8 cellular contexts compared by ENCODE assay signal in genomic region chr6:37698264-37699137, GRCh38.
DNase-seq lines count a peak whose midpoint lies in the region; ATAC-seq and TF ChIP-seq lines count a peak whose summit lies in the region.

No MANE protein-coding gene starts in this region.

- no peak for ATAC-seq in HG03159 (IDR thresholded peaks at IDR 0.05; ENCODE audit: unreplicated experiment)

- H3K4me2 ChIP-seq in Loucy (ENCODE audit: low read depth, low read length, poor library complexity, severe bottlenecking) = peak overlapping the region; percentile 83

- H3K36me3 ChIP-seq in Loucy (ENCODE audit: insufficient read depth, low read length) = no peaks in the 10 kb centered on the region

- no peaks in the 10 kb centered on the region for H3K9me2 ChIP-seq in Loucy (replicated peaks; ENCODE audit: low read depth, low read length)

- H3F3A ChIP-seq in Loucy (ENCODE audit: low read depth) = 0 out of 2 replicates have a peak, but pooled peaks cover 5% of the 10 kb centered on the region

- peak overlapping the region; percentile 71 for H3K9ac ChIP-seq in Loucy (ENCODE audit: low read depth, low read length, poor library complexity, severe bottlenecking)

- peaks cover 22% of the 10 kb centered on the region for H3K4me1 ChIP-seq in Loucy (ENCODE audit: insufficient read depth, low read length, poor library complexity, severe bottlenecking)

- H3K4me3 ChIP-seq in Loucy (ENCODE audit: low read length, poor library complexity, severe bottlenecking) = peak overlapping the region; percentile 77

- H4K20me1 ChIP-seq in Loucy (ENCODE audit: insufficient read depth, low read length, poor library complexity, severe bottlenecking) = peaks cover 16% of the 10 kb centered on the region

- H3K27me3 ChIP-seq in Loucy (ENCODE audit: insufficient read depth, low read length, poor library complexity, severe bottlenecking) = peaks cover 19% of the 10 kb centered on the region

- TF ChIP-seq CTCF in Loucy (conservative IDR thresholded peaks at IDR 0.05; ENCODE audit: low read length) = peak; percentile 19

- no peaks in the 10 kb centered on the region for H3K79me2 ChIP-seq in Loucy (ENCODE audit: insufficient read depth, low read length)

- H2AFZ ChIP-seq in Loucy (ENCODE audit: low read length) = peak overlapping the region; percentile 85

- no peaks in the 10 kb centered on the region for H3K9me3 ChIP-seq in Loucy (ENCODE audit: insufficient read depth, low read depth, low read length)

- peak; percentile 71 for DNase-seq in ELR (ENCODE audit: low read depth)
- DNase-seq in UCSD-AML1 (lab: John Stamatoyannopoulos, UW; ENCODE audit: unreplicated experiment) = peak; percentile 57
- peak; percentile 55 for DNase-seq in central memory CD4-positive, alpha-beta T cell
- peak; percentile 57 for DNase-seq in kidney tubule cell (ENCODE audit: low spot score)
- peak; percentile 33 to 49 for DNase-seq in stimulated activated CD4-positive, alpha-beta T cell treated with anti-CD3 and anti-CD28 coated beads, Interleukin-2, amount 100 ng/mL, for 48 hours
- DNase-seq in NCI-H1436 treated with DMSO at 0.1 percent for 48 hours (lab: John Stamatoyannopoulos, UW) = no peak
